In genomic region chr10:109341986-109342385, GRCh38 we compare ENCODE assay signal across 11 cellular contexts.
"Had no signal": no experiment of that assay in that cellular context is flagged by ENCODE, and none has a peak within 500 bp of the region (broad histone marks: within the 10 kb centered on the region; RNA-seq: fewer than 3 reads in every experiment).

No MANE protein-coding gene starts in this region.

- H3K9me3 ChIP-seq: HAP-1 had no signal

- ATAC-seq: GM23338, HCT116 had no signal

- FAIRE-seq: H1, H54 had no signal

- H3K27ac Mint-ChIP-seq: GM23338, H9, HFFc6 had no signal

- H3K36me3 ChIP-seq: HAP-1 had no signal

- H3K4me3 ChIP-seq: GM23248, GM23338, HAP-1 had no signal

- H3K27ac ChIP-seq: GM23248 had no signal

- H3K4me1 Mint-ChIP-seq: GM23338, H9 had no signal

- H2AFZ ChIP-seq: GM23248, GM23338 had no signal

- DNase-seq: GM23248, GOT3, H7, H9, HCEC 1CT, HFFc6 had no signal

- H3K9me3 Mint-ChIP-seq: HFFc6 had no signal

- H3K4me1 ChIP-seq: HAP-1 had no signal

- H3K4me2 ChIP-seq: GM23338 had no signal

- H3K4me3 Mint-ChIP-seq: GM23338, H9, HFFc6 had no signal

- H3K9ac ChIP-seq: GM23248 had no signal
